In the genomic region with DNA sequence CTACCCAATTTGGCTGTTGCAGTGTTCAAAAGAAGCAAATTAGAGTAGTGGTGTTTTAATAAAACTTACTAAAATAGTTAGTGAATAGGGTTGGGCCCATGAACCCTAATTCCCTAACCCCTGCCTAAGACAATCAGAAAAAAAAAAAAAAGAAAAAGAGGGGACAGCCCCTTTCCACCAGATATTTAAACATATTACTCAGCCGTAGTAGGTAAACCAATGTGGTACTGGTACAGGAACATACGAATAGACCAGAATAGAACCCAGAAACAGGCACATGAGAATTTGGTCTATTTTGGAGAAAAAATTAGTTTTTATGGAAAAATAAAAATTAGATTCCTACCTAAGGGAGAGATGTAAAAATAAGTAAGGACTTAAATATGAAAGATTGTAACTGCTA, we compare ENCODE assay signal across 22 cellular contexts. TPM values are rescaled to one million over a fixed set of nuclear protein-coding genes. Genes with fewer than 3 reads are reported as not detected.
"Had no signal": no experiment of that assay in that cellular context is flagged by ENCODE, and none has a peak within 500 bp of the region (broad histone marks: within the 10 kb centered on the region; RNA-seq: fewer than 3 reads in every experiment).

No MANE protein-coding gene starts in this region.

- H3K27ac Mint-ChIP-seq: nephron progenitor cell had no signal

- DNase-seq: dorsolateral prefrontal cortex; effector CD4-positive, alpha-beta T cell; foreskin fibroblast; gastrocnemius medialis; head of caudate nucleus; left ventricle myocardium superior; lower lobe of right lung; naive thymus-derived CD8-positive, alpha-beta T cell; nephron progenitor cell; nucleus accumbens; posterior cingulate gyrus; psoas muscle; right cardiac atrium; sigmoid colon; stimulated activated CD4-positive, alpha-beta T cell treated with anti-CD3 and anti-CD28 coated beads, Interleukin-4, amount 100 ng/mL, for 4 hours; stimulated activated naive CD4-positive, alpha-beta T cell treated with Interleukin-2 at 50 U/mL for 16 hours; upper lobe of left lung had no signal

- H3K9me3 ChIP-seq: gastrocnemius medialis, lower lobe of right lung, psoas muscle, sigmoid colon, thoracic aorta, tibial nerve, upper lobe of left lung had no signal

- H3K4me3 Mint-ChIP-seq: naive thymus-derived CD8-positive, alpha-beta T cell; nephron progenitor cell had no signal

- H3K4me3 ChIP-seq: dorsolateral prefrontal cortex, gastrocnemius medialis, lower lobe of right lung, psoas muscle, sigmoid colon, thoracic aorta, tibial nerve, upper lobe of left lung had no signal

- H3K9me3 Mint-ChIP-seq: naive thymus-derived CD8-positive, alpha-beta T cell; nephron progenitor cell had no signal

- H3K27me3 ChIP-seq: sigmoid colon, tibial nerve, upper lobe of left lung had no signal

- H3K27ac ChIP-seq: dorsolateral prefrontal cortex, gastrocnemius medialis, lower lobe of right lung, psoas muscle, sigmoid colon, thoracic aorta, tibial nerve, upper lobe of left lung had no signal

- H3K36me3 Mint-ChIP-seq: naive thymus-derived CD8-positive, alpha-beta T cell had no signal

- H3K4me1 ChIP-seq: gastrocnemius medialis, lower lobe of right lung, psoas muscle had no signal

- ATAC-seq: gastrocnemius medialis; left ventricle myocardium superior; lower lobe of right lung; naive thymus-derived CD8-positive, alpha-beta T cell; psoas muscle; right cardiac atrium had no signal

- H3K36me3 ChIP-seq: gastrocnemius medialis, lower lobe of right lung, sigmoid colon, thoracic aorta, tibial nerve, upper lobe of left lung had no signal

RNA-seq across cellular contexts. Expression of a gene that starts 38.6 kb away (rescaled TPM):
- total RNA-seq: gastrocnemius medialis; left ventricle myocardium superior; myocyte; naive thymus-derived CD8-positive, alpha-beta T cell; osteocyte; psoas muscle; right cardiac atrium; sigmoid colon; skeletal muscle tissue; thoracic aorta; tibial nerve had no signal
- polyA plus RNA-seq: naive thymus-derived CD8-positive, alpha-beta T cell; right cardiac atrium had no signal
